22 cellular contexts compared by ENCODE assay signal in genomic region chr10:32131388-32131787, GRCh38.
DNase-seq lines count a peak whose midpoint lies in the region; ATAC-seq and TF ChIP-seq lines count a peak whose summit lies in the region.
"Had no signal": no experiment of that assay in that cellular context is flagged by ENCODE, and none has a peak within 500 bp of the region (broad histone marks: within the 10 kb centered on the region; RNA-seq: fewer than 3 reads in every experiment).

No MANE protein-coding gene starts in this region.

- DNase-seq in GM23338 (ENCODE audit: low spot score), result no peak
- no peak for DNase-seq in OCI-LY7 (ENCODE audit: low spot score)
- DNase-seq in endodermal cell, result no peak
- DNase-seq in progenitor cell of endocrine pancreas (ENCODE audit: low spot score, unreplicated experiment), result no peak
- DNase-seq in stimulated activated naive B cell treated with anti-CD40 and anti-IgM and Interleukin-4, amounts not matched to agents 10 μg/mL and 1 μg/mL and 100 μg/mL, for 72 hours, result no peak
- no peak for DNase-seq in SJCRH30
- DNase-seq: activated CD4-positive, alpha-beta T cell treated with anti-CD3 and anti-CD28 coated beads for 1 hour; activated CD8-positive, alpha-beta memory T cell treated with anti-CD3 and anti-CD28 coated beads, Interleukin-2, amount 50 U/mL, for 4 hours; activated effector memory CD4-positive, alpha-beta T cell treated with anti-CD3 and anti-CD28 coated beads, Interleukin-2, amount 50 U/mL, for 16 hours; amygdala; caudate nucleus; H7; head of caudate nucleus; MM.1S; NCI-H1436 treated with DMSO at 0.1 percent for 48 hours; NCI-H774; OCI-M1; stimulated activated CD4-positive, alpha-beta T cell treated with anti-CD3 and anti-CD28 coated beads, Interleukin-15, amount 100 ng/mL, for 24 hours; T-helper 9 cell; testis had no signal

- no peaks in the 10 kb centered on the region for H3K79me2 ChIP-seq in GM23338 (replicated peaks; ENCODE audit: insufficient read depth)
- no peaks in the 10 kb centered on the region for H3K79me2 ChIP-seq in OCI-LY7 (ENCODE audit: insufficient read depth, low read depth, low read length)

- H3K36me3 ChIP-seq in GM23338 (ENCODE audit: insufficient read depth) (no peaks in the 10 kb centered on the region), OCI-LY7 (ENCODE audit: insufficient read depth, low read length) (no peaks in the 10 kb centered on the region), endodermal cell (ENCODE audit: control insufficient read depth, insufficient read depth, low read length) (no peaks in the 10 kb centered on the region), SJCRH30 (no peaks in the 10 kb centered on the region)
- H3K36me3 ChIP-seq: right atrium auricular region had no signal

- no peaks in the 10 kb centered on the region for H3K27me3 ChIP-seq in GM23338 (ENCODE audit: insufficient read depth)
- H3K27me3 ChIP-seq in endodermal cell (ENCODE audit: control insufficient read depth, insufficient read depth, low read length, poor library complexity, severe bottlenecking), result no peaks in the 10 kb centered on the region
- no peaks in the 10 kb centered on the region for H3K27me3 ChIP-seq in SJCRH30
- H3K27me3 ChIP-seq: right atrium auricular region, testis had no signal

- H3K9me2 ChIP-seq in GM23338 (ENCODE audit: insufficient read depth), result no peaks in the 10 kb centered on the region
- H3K9me2 ChIP-seq in OCI-LY7 (ENCODE audit: insufficient read depth, low read length), result no peaks in the 10 kb centered on the region

- BruUV-seq in OCI-LY7 (replicated peaks; lab: Mats Ljungman, UMichigan), result no TSS peak

- H3K9ac ChIP-seq in endodermal cell (ENCODE audit: extremely low read depth, low read length, poor library complexity, severe bottlenecking), result no peak overlapping the region

- H3K4me2 ChIP-seq in GM23338 (0 out of 2 replicates have a peak overlapping the region, but pooled peaks have one; percentile 34), OCI-LY7 (ENCODE audit: low read length) (no peak overlapping the region)

- H3K4me3 Mint-ChIP-seq in GM23338 (no peak overlapping the region), endodermal cell (peak overlapping the region; percentile 13), progenitor cell of endocrine pancreas (ENCODE audit: low read depth) (no peak overlapping the region)
- no peak overlapping the region for H3K4me3 Mint-ChIP-seq in stimulated activated naive B cell treated with anti-CD40 and anti-IgM and Interleukin-4, amounts not matched to agents 10 μg/mL and 1 μg/mL and 100 μg/mL, for 72 hours

- H3K27ac Mint-ChIP-seq in GM23338, result no peak overlapping the region
- H3K27ac Mint-ChIP-seq in endodermal cell, result no peak overlapping the region
- peak overlapping the region; percentile 59 for H3K27ac Mint-ChIP-seq in progenitor cell of endocrine pancreas
- H3K27ac Mint-ChIP-seq in stimulated activated naive B cell treated with anti-CD40 and anti-IgM and Interleukin-4, amounts not matched to agents 10 μg/mL and 1 μg/mL and 100 μg/mL, for 72 hours, result no peak overlapping the region

- POLR2A ChIA-PET in OCI-LY7 (lab: Charles Lee), result no interaction called here

- 79 to 83% methylated on average over 3 of the region's 3 CpGs for WGBS in endodermal cell (ENCODE audit: insufficient coverage in 1 of 2, insufficient read length in 1 of 2), 2 experiments

- H3K27ac ChIP-seq in GM23338 (ENCODE audit: low read depth), result no peak overlapping the region
- H3K27ac ChIP-seq in OCI-LY7 (ENCODE audit: low read depth, low read length, poor library complexity, severe bottlenecking), result no peak overlapping the region
- H3K27ac ChIP-seq in endodermal cell (ENCODE audit: low read depth, low read length), result no peak overlapping the region
- H3K27ac ChIP-seq in SJCRH30, result no peak overlapping the region
- H3K27ac ChIP-seq: right atrium auricular region, testis had no signal

- no peaks in the 10 kb centered on the region for H4K20me1 ChIP-seq in GM23338 (replicated peaks; ENCODE audit: insufficient read depth)
- H4K20me1 ChIP-seq in OCI-LY7 (ENCODE audit: insufficient read depth, low read length), result no peaks in the 10 kb centered on the region

- CTCF ChIA-PET in OCI-LY7 (lab: Charles Lee; ENCODE audit: unreplicated experiment), result no interaction called here

- H3K4me1 Mint-ChIP-seq in GM23338, result peaks cover 12% of the 10 kb centered on the region
- peaks cover 19% of the 10 kb centered on the region for H3K4me1 Mint-ChIP-seq in endodermal cell
- peaks cover 15% of the 10 kb centered on the region for H3K4me1 Mint-ChIP-seq in progenitor cell of endocrine pancreas (ENCODE audit: low read depth)
- no peaks in the 10 kb centered on the region for H3K4me1 Mint-ChIP-seq in stimulated activated naive B cell treated with anti-CD40 and anti-IgM and Interleukin-4, amounts not matched to agents 10 μg/mL and 1 μg/mL and 100 μg/mL, for 72 hours

- H3K4me1 ChIP-seq in GM23338 (ENCODE audit: insufficient read depth) (peaks cover 9% of the 10 kb centered on the region), OCI-LY7 (ENCODE audit: insufficient read depth, low read length, poor library complexity, severe bottlenecking) (no peaks in the 10 kb centered on the region), endodermal cell (ENCODE audit: control insufficient read depth, insufficient read depth, low read length) (peaks cover 12% of the 10 kb centered on the region), SJCRH30 (no peaks in the 10 kb centered on the region; the same call in 1 of the 2 replicates)
- H3K4me1 ChIP-seq: right atrium auricular region, testis had no signal

- ATAC-seq in GM23338, result no peak
- no peak for ATAC-seq in stimulated activated naive B cell treated with anti-CD40 and anti-IgM and Interleukin-4, amounts not matched to agents 10 μg/mL and 1 μg/mL and 100 μg/mL, for 72 hours (replicated peaks)
- no peak for ATAC-seq in HG02642 (IDR thresholded peaks at IDR 0.05; ENCODE audit: poor library complexity, unreplicated experiment)

- no peaks in the 10 kb centered on the region for H3K36me3 Mint-ChIP-seq in GM23338 (ENCODE audit: low read depth)
- no peaks in the 10 kb centered on the region for H3K36me3 Mint-ChIP-seq in endodermal cell (ENCODE audit: low read depth)
- no peaks in the 10 kb centered on the region for H3K36me3 Mint-ChIP-seq in progenitor cell of endocrine pancreas (ENCODE audit: insufficient read depth)
- no peaks in the 10 kb centered on the region for H3K36me3 Mint-ChIP-seq in stimulated activated naive B cell treated with anti-CD40 and anti-IgM and Interleukin-4, amounts not matched to agents 10 μg/mL and 1 μg/mL and 100 μg/mL, for 72 hours

- H2AFZ ChIP-seq in GM23338, result peak overlapping the region; percentile 44
- H2AFZ ChIP-seq in OCI-LY7 (ENCODE audit: low read length), result peak overlapping the region; percentile 18; the same call in 1 of the 2 replicates

- no peak overlapping the region for H3K4me3 ChIP-seq in GM23338
- no peak overlapping the region for H3K4me3 ChIP-seq in OCI-LY7 (ENCODE audit: low read depth, low read length, poor library complexity, severe bottlenecking)
- H3K4me3 ChIP-seq in endodermal cell (ENCODE audit: low read length), result peak overlapping the region; percentile 34
- no peak overlapping the region for H3K4me3 ChIP-seq in SJCRH30
- H3K4me3 ChIP-seq: right atrium auricular region, testis had no signal

- no peaks in the 10 kb centered on the region for H3K27me3 Mint-ChIP-seq in GM23338 (ENCODE audit: insufficient read depth, low read depth, poor library complexity)
- no peaks in the 10 kb centered on the region for H3K27me3 Mint-ChIP-seq in endodermal cell (ENCODE audit: insufficient read depth)
- H3K27me3 Mint-ChIP-seq in progenitor cell of endocrine pancreas, result no peaks in the 10 kb centered on the region
- no peaks in the 10 kb centered on the region for H3K27me3 Mint-ChIP-seq in stimulated activated naive B cell treated with anti-CD40 and anti-IgM and Interleukin-4, amounts not matched to agents 10 μg/mL and 1 μg/mL and 100 μg/mL, for 72 hours

- no peaks in the 10 kb centered on the region for H3F3A ChIP-seq in GM23338 (replicated peaks; ENCODE audit: low read depth)

- TF ChIP-seq CTCF in GM23338 (conservative IDR thresholded peaks at IDR 0.05; ENCODE audit: low read depth in 2 of 2) (no peak), OCI-LY7 (conservative IDR thresholded peaks at IDR 0.05; ENCODE audit: low read length) (no peak), endodermal cell (conservative IDR thresholded peaks at IDR 0.05) (no peak), progenitor cell of endocrine pancreas (IDR thresholded peaks at IDR 0.05; ENCODE audit: unreplicated experiment) (no peak)

- intact Hi-C loops in OCI-LY7 (cut with micrococcal nuclease; ENCODE audit: unreplicated experiment), result no loop called here

- H3K9me3 Mint-ChIP-seq in GM23338, result no peaks in the 10 kb centered on the region
- peaks cover 3% of the 10 kb centered on the region for H3K9me3 Mint-ChIP-seq in endodermal cell
- H3K9me3 Mint-ChIP-seq in progenitor cell of endocrine pancreas (ENCODE audit: low read depth), result no peaks in the 10 kb centered on the region
- H3K9me3 Mint-ChIP-seq in stimulated activated naive B cell treated with anti-CD40 and anti-IgM and Interleukin-4, amounts not matched to agents 10 μg/mL and 1 μg/mL and 100 μg/mL, for 72 hours, result no peaks in the 10 kb centered on the region

- no peaks in the 10 kb centered on the region for H3K9me3 ChIP-seq in OCI-LY7 (ENCODE audit: low read length)
- peaks cover 7% of the 10 kb centered on the region for H3K9me3 ChIP-seq in endodermal cell (ENCODE audit: control insufficient read depth, low read length)
- H3K9me3 ChIP-seq in SJCRH30 (replicated peaks), result no peaks in the 10 kb centered on the region
- H3K9me3 ChIP-seq: right atrium auricular region, testis had no signal

TF ChIP-seq in GM23338, 12 proteins besides CTCF, POLR2A, EP300 and RAD21:
- TF ChIP-seq POLR2AphosphoS5 (IDR thresholded peaks at IDR 0.05; ENCODE audit: low read depth) (no peak), NANOG (IDR thresholded peaks at IDR 0.05; ENCODE audit: borderline replicate concordance) (no peak), ZNF114 (CRISPR knock-in tag; IDR thresholded peaks at IDR 0.05) (no peak)
- TF ChIP-seq, protein P1, sequence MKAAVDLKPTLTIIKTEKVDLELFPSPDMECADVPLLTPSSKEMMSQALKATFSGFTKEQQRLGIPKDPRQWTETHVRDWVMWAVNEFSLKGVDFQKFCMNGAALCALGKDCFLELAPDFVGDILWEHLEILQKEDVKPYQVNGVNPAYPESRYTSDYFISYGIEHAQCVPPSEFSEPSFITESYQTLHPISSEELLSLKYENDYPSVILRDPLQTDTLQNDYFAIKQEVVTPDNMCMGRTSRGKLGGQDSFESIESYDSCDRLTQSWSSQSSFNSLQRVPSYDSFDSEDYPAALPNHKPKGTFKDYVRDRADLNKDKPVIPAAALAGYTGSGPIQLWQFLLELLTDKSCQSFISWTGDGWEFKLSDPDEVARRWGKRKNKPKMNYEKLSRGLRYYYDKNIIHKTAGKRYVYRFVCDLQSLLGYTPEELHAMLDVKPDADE (IDR thresholded peaks at IDR 0.05), result no peak
